In the genomic region with DNA sequence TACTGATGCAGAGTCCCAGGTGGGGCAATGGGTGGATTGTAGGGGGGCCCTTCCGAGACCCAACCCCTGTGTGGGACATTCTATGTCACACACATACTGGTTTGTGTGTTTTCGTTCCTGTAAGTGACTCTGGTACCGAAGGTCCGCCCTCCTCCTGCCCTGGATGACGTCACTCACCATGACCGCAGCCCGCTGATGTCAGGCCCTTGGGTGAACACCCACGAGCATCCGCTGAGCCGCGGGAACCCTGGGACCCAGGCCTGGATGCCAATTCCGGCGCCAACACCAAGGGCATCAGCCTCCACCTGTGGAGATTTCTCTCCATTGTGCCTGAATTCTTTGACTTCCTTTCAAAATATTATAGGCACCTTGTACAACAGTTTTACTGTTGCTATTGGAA, we compare ENCODE assay signal across 15 cellular contexts.
DNase-seq lines count a peak whose midpoint lies in the region; ATAC-seq and TF ChIP-seq lines count a peak whose summit lies in the region.
"Had no signal": no experiment of that assay in that cellular context is flagged by ENCODE, and none has a peak within 500 bp of the region (broad histone marks: within the 10 kb centered on the region; RNA-seq: fewer than 3 reads in every experiment).

No MANE protein-coding gene starts in this region.

- H3K36me3 Mint-ChIP-seq in chondrocyte (ENCODE audit: low read depth): no peaks in the 10 kb centered on the region
- H3K36me3 Mint-ChIP-seq in CD4-positive, alpha-beta memory T cell: no peaks in the 10 kb centered on the region
- H3K36me3 Mint-ChIP-seq: CD14-positive monocyte; CD8-positive, alpha-beta memory T cell had no signal

- no peaks in the 10 kb centered on the region for H3K27me3 ChIP-seq in CD4-positive, alpha-beta memory T cell (ENCODE audit: insufficient read depth, low read length)

- POLR2A ChIA-PET in CD4-positive, alpha-beta memory T cell (lab: Charles Lee; ENCODE audit: partially characterized antibody): no interaction called here

- H3K9me3 Mint-ChIP-seq in chondrocyte (ENCODE audit: low read depth): no peaks in the 10 kb centered on the region
- peaks cover 0 to 8% (median 4%) of the 10 kb centered on the region in 8 donors for H3K9me3 Mint-ChIP-seq in CD4-positive, alpha-beta memory T cell

- DNase-seq in DMS53 (lab: John Stamatoyannopoulos, UW) (peak; percentile 27), DMS53 treated with DMSO at 0.1 percent for 48 hours (lab: John Stamatoyannopoulos, UW; ENCODE audit: unreplicated experiment) (no peak), HT1080 (ENCODE audit: low read depth) (peak; percentile 23), chondrocyte (ENCODE audit: low spot score) (peak; percentile 76)
- DNase-seq in stimulated activated naive CD4-positive, alpha-beta T cell (lab: John Stamatoyannopoulos, UW): no peak
- DNase-seq in CD4-positive, alpha-beta memory T cell: no peak
- DNase-seq: CD8-positive, alpha-beta memory T cell; DMS79; EL; GM23248; H7; KBM-7 had no signal

- ATAC-seq in HG03520 (IDR thresholded peaks at IDR 0.05; ENCODE audit: unreplicated experiment): no peak

- TF ChIP-seq CTCF in chondrocyte (IDR thresholded peaks at IDR 0.05): no peak

- no peaks in the 10 kb centered on the region for H3K4me1 ChIP-seq in CD4-positive, alpha-beta memory T cell (ENCODE audit: insufficient read depth, low read length)

- intact Hi-C loops in CD4-positive, alpha-beta memory T cell (cut with micrococcal nuclease): no loop called here

- no peak overlapping the region for H3K4me3 Mint-ChIP-seq in chondrocyte (ENCODE audit: unreplicated experiment)
- no peak overlapping the region for H3K4me3 Mint-ChIP-seq in CD4-positive, alpha-beta memory T cell
- H3K4me3 Mint-ChIP-seq: CD14-positive monocyte; CD8-positive, alpha-beta memory T cell had no signal

- H3K27ac Mint-ChIP-seq in chondrocyte (ENCODE audit: unreplicated experiment): no peak overlapping the region
- H3K27ac Mint-ChIP-seq in CD4-positive, alpha-beta memory T cell: no peak overlapping the region
- H3K27ac Mint-ChIP-seq: CD14-positive monocyte; CD8-positive, alpha-beta memory T cell had no signal

- H3K36me3 ChIP-seq in CD4-positive, alpha-beta memory T cell (ENCODE audit: insufficient read depth, low read length): no peaks in the 10 kb centered on the region

- CTCF ChIA-PET in CD4-positive, alpha-beta memory T cell (lab: Charles Lee; ENCODE audit: partially characterized antibody): no interaction called here

- H3K9me3 ChIP-seq in CD4-positive, alpha-beta memory T cell (ENCODE audit: control insufficient read depth in 1 of 2, low read length in 2 of 2): no peaks in the 10 kb centered on the region

- H3K27me3 Mint-ChIP-seq in chondrocyte (ENCODE audit: low read depth): no peaks in the 10 kb centered on the region
- no peaks in the 10 kb centered on the region for H3K27me3 Mint-ChIP-seq in CD4-positive, alpha-beta memory T cell
- H3K27me3 Mint-ChIP-seq: CD8-positive, alpha-beta memory T cell had no signal

- H3K4me3 ChIP-seq in CD4-positive, alpha-beta memory T cell (ENCODE audit: low read length in 2 of 2): no peak overlapping the region
- H3K4me3 ChIP-seq: GM23248 had no signal

- H3K27ac ChIP-seq in CD4-positive, alpha-beta memory T cell (ENCODE audit: low read depth, low read length): no peak overlapping the region
- H3K27ac ChIP-seq: 22Rv1, GM23248 had no signal

- H3K4me1 Mint-ChIP-seq in chondrocyte (ENCODE audit: low read depth): peaks cover 4% of the 10 kb centered on the region
- H3K4me1 Mint-ChIP-seq in CD4-positive, alpha-beta memory T cell: no peaks in the 10 kb centered on the region
- H3K4me1 Mint-ChIP-seq: CD14-positive monocyte; CD8-positive, alpha-beta memory T cell had no signal

Comparison
In these comparisons a context has a peak if more than half of its experiments do, and no peak if none do; other contexts are left out.
1. DNase-seq: peak in DMS53 (single experiment), HT1080 (single experiment) and chondrocyte (single experiment); none in DMS53 treated with DMSO at 0.1 percent for 48 hours (single experiment), stimulated activated naive CD4-positive, alpha-beta T cell (0 of 6) and CD4-positive, alpha-beta memory T cell (0 of 5).